ENCODE assay signal across 9 cellular contexts in the genomic region with DNA sequence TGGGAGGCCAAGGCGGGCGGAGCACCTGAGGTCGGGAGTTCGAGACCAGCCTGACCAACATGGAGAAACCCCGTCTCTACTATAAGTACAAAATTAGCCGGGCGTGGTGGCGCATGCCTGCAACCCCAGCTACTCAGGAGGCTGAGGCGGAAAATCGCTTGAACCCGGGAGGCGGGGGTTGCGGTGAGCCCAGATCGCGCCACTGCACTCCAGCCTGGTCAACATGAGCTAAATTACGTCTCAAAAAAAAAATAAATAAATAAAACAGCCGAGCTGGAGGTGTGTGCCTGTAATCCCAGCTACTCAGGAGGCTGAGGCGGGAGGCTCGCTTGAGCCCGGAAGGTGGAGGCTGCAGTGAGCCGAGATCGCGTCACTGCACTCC. TPM values are rescaled to one million over a fixed set of nuclear protein-coding genes. Genes with fewer than 3 reads are reported as not detected.
DNase-seq lines count a peak whose midpoint lies in the region; ATAC-seq and TF ChIP-seq lines count a peak whose summit lies in the region.
"Not testable (repeated sequence)": the region's sequence is repeated elsewhere in the genome, so short reads cannot be mapped to it uniquely, and the experiment has no call there.
"Had no signal": no experiment of that assay in that cellular context is flagged by ENCODE, and none has a peak within 500 bp of the region (broad histone marks: within the 10 kb centered on the region; RNA-seq: fewer than 3 reads in every experiment).

No MANE protein-coding gene starts in this region.

- peaks cover 12% of the 10 kb centered on the region for H3K36me3 Mint-ChIP-seq in activated T-helper 17 cell treated with anti-CD3 and anti-CD28 coated beads, Interleukin-2, amount 50 U/mL, for 72 hours (ENCODE audit: low read depth)

- not testable (repeated sequence) for H3K27me3 ChIP-seq in PC-9 (ENCODE audit: insufficient read depth, low read depth); left ventricle myocardium inferior (ENCODE audit: low read depth); gastrocnemius medialis; uterus

- CTCF ChIA-PET in PC-9 (lab: Charles Lee), result interaction anchor here (0.6 to 1.8 kb wide), 11 partner anchors 37 to 1241 kb away, joined by 4 to 47 read pairs (median 6); no protein-coding TSS in a partner anchor

- not testable (repeated sequence) for ATAC-seq in activated T-helper 17 cell treated with anti-CD3 and anti-CD28 coated beads, Interleukin-2, amount 50 U/mL, for 72 hours (replicated peaks)
- ATAC-seq in mucosa of descending colon (peak; percentile 14), gastrocnemius medialis (peak in 1 of 2 donors; percentile 18)

- H2AFZ ChIP-seq in PC-9, result peak overlapping the region; percentile 81

- H3K27ac Mint-ChIP-seq in activated T-helper 17 cell treated with anti-CD3 and anti-CD28 coated beads, Interleukin-2, amount 50 U/mL, for 72 hours, result peak overlapping the region; percentile 89

- H3K4me3 Mint-ChIP-seq in activated T-helper 17 cell treated with anti-CD3 and anti-CD28 coated beads, Interleukin-2, amount 50 U/mL, for 72 hours, result peak overlapping the region; percentile 84

- BruUV-seq in PC-9 (replicated peaks; lab: Mats Ljungman, UMichigan), result TSS peak; percentile 64

- H3K4me1 ChIP-seq in PC-9 (replicated peaks; ENCODE audit: insufficient read depth); left ventricle myocardium inferior; mucosa of descending colon (ENCODE audit: low read depth); uterus: not testable (repeated sequence)
- H3K4me1 ChIP-seq in gastrocnemius medialis, result peaks cover 9 to 15% of the 10 kb centered on the region in 2 donors

- H3K27me3 Mint-ChIP-seq in activated T-helper 17 cell treated with anti-CD3 and anti-CD28 coated beads, Interleukin-2, amount 50 U/mL, for 72 hours, result not testable (repeated sequence)

- POLR2A ChIA-PET in PC-9 (lab: Charles Lee; ENCODE audit: unreplicated experiment), result interaction anchor here (0.6 to 1.6 kb wide), 5 partner anchors 22 to 270 kb away, joined by 3 to 13 read pairs (median 4); no protein-coding TSS in a partner anchor

- not testable (repeated sequence) for H3K9me3 Mint-ChIP-seq in activated T-helper 17 cell treated with anti-CD3 and anti-CD28 coated beads, Interleukin-2, amount 50 U/mL, for 72 hours

- H3K4me3 ChIP-seq in GM12875 (ENCODE audit: low read depth, low read length), result peak overlapping the region; percentile 68
- peak overlapping the region; percentile 83 for H3K4me3 ChIP-seq in PC-9
- peak overlapping the region; percentile 73 for H3K4me3 ChIP-seq in left ventricle myocardium inferior
- peak overlapping the region; percentile 22 for H3K4me3 ChIP-seq in mucosa of descending colon
- peak overlapping the region; percentile 72 to 77 (median 74) for H3K4me3 ChIP-seq in gastrocnemius medialis
- peak overlapping the region; percentile 40 to 48 for H3K4me3 ChIP-seq in uterus

- intact Hi-C loops in PC-9 (cut with micrococcal nuclease; ENCODE audit: unreplicated experiment), result loop anchor here (1.0 to 10.0 kb wide), 5 partner anchors 70 to 558 kb away; a partner anchor contains a TSS
- intact Hi-C loops in left ventricle myocardium inferior (cut with micrococcal nuclease); mucosa of descending colon (cut with DNase I, micrococcal nuclease): not testable (repeated sequence)
- intact Hi-C loops in gastrocnemius medialis (cut with DNase I; ENCODE audit: low total_unique reads), result loop anchor here (1.0 to 10.0 kb wide), 5 partner anchors 70 to 538 kb away; a partner anchor contains a TSS
- intact Hi-C loops in uterus (cut with DNase I; ENCODE audit: low total_unique reads), result loop anchor here (10.0 kb wide), 1 partner anchor 268 kb away; no protein-coding TSS in a partner anchor

- not testable (repeated sequence) for H3K36me3 ChIP-seq in PC-9 (ENCODE audit: low read depth); left ventricle myocardium inferior; mucosa of descending colon (ENCODE audit: low read depth); gastrocnemius medialis; uterus

- not testable (repeated sequence) for TF ChIP-seq POLR2A in gastrocnemius medialis (IDR thresholded peaks at IDR 0.05); uterus (IDR thresholded peaks at IDR 0.05)

- H3K9me2 ChIP-seq in PC-9 (ENCODE audit: insufficient read depth), result not testable (repeated sequence)

- peaks cover 29% of the 10 kb centered on the region; the same call in 1 of the 2 replicates for H3F3A ChIP-seq in PC-9 (ENCODE audit: insufficient read depth, low read depth)

- in situ Hi-C loops in gastrocnemius medialis (cut with MboI; ENCODE audit: low sequenced_read_pairs in 4 of 4), result loop anchor here in 3 of 4 donors (5.0 to 25.0 kb wide), 3 partner anchors 48 to 141 kb away; a partner anchor contains a TSS

- H3K79me2 ChIP-seq in PC-9 (ENCODE audit: low read depth), result not testable (repeated sequence)

- not testable (repeated sequence) for TF ChIP-seq CTCF in GM12875 (IDR thresholded peaks at IDR 0.05; ENCODE audit: borderline replicate concordance, insufficient read depth, low read depth, low read length); PC-9 (conservative IDR thresholded peaks at IDR 0.05); left ventricle myocardium inferior (IDR thresholded peaks at IDR 0.05; ENCODE audit: borderline replicate concordance); mucosa of descending colon (IDR thresholded peaks at IDR 0.05); gastrocnemius medialis (IDR thresholded peaks at IDR 0.05 in 4 of 5, conservative IDR thresholded peaks at IDR 0.05 in 1 of 5); uterus (IDR thresholded peaks at IDR 0.05)

- H3K4me2 ChIP-seq in PC-9, result peak overlapping the region; percentile 54

- not testable (repeated sequence) for H3K9me3 ChIP-seq in PC-9 (ENCODE audit: insufficient read depth, low read depth); left ventricle myocardium inferior (replicated peaks); mucosa of descending colon; gastrocnemius medialis; uterus

- H3K27ac ChIP-seq in PC-9, result peak overlapping the region; percentile 61
- peak overlapping the region; percentile 85 for H3K27ac ChIP-seq in cingulate gyrus (ENCODE audit: low read depth, low read length)
- peak overlapping the region; percentile 93 for H3K27ac ChIP-seq in left ventricle myocardium inferior (replicated peaks)
- peak overlapping the region; percentile 94 to 96 (median 96) for H3K27ac ChIP-seq in gastrocnemius medialis
- peak overlapping the region; percentile 88 to 89 for H3K27ac ChIP-seq in uterus

- DNase-seq in PC-9, left ventricle myocardium inferior, gastrocnemius medialis, uterus: not testable (repeated sequence)
- DNase-seq in mucosa of descending colon, result peak in 2 of 3 donors; percentile 42 to 65

- H4K20me1 ChIP-seq in PC-9 (ENCODE audit: insufficient read depth), result not testable (repeated sequence)

- H3K4me1 Mint-ChIP-seq in activated T-helper 17 cell treated with anti-CD3 and anti-CD28 coated beads, Interleukin-2, amount 50 U/mL, for 72 hours, result not testable (repeated sequence)

RNA-seq across cellular contexts. Expression of a gene that starts 11.1 kb away (rescaled TPM):
- total RNA-seq in PC-9 (2021) (not detected in 2 replicates), left ventricle myocardium inferior (445 TPM), mucosa of descending colon (1 to 10 TPM in 1 of 3 donors, under 1 TPM in 2; 0.35 to 1.2 (median 0.41) TPM), gastrocnemius medialis (100 to 1,000 TPM; 184 to 519 (median 364) TPM), uterus (10 to 100 TPM in 1 of 4 donors, 1 to 10 TPM in 2, under 1 TPM in 1; 0.29 to 10.1 (median 7.6) TPM)
- total RNA-seq in activated T-helper 17 cell treated with anti-CD3 and anti-CD28 coated beads, Interleukin-2, amount 50 U/mL, for 72 hours, result not detected
- total RNA-seq: Daoy had no signal

RNA-seq across cellular contexts. Expression of a gene that starts 19.8 kb away (rescaled TPM):
- 25.0 and 34.8 TPM in 2 replicates for total RNA-seq in PC-9 (2021)
- 10 to 100 TPM; 14.5 to 27.2 TPM for total RNA-seq in activated T-helper 17 cell treated with anti-CD3 and anti-CD28 coated beads, Interleukin-2, amount 50 U/mL, for 72 hours
- 2.6 TPM for total RNA-seq in left ventricle myocardium inferior
- total RNA-seq in mucosa of descending colon, result 10 to 100 TPM in 2 of 3 donors, 1 to 10 TPM in 1; 10.0 to 12.2 (median 12.1) TPM
- 1 to 10 TPM; 3.2 to 5.0 (median 4.1) TPM for total RNA-seq in gastrocnemius medialis
- total RNA-seq in uterus, result 10 to 100 TPM in 2 of 4 donors, 1 to 10 TPM in 2; 2.1 to 18.7 (median 8.2) TPM

Comparison
In these comparisons a context has a peak if more than half of its experiments do, and no peak if none do; other contexts are left out.
1. H3K4me3 ChIP-seq: peak in every context shown above with its lines; median percentile 83 in PC-9; 74 in gastrocnemius medialis; 73 in left ventricle myocardium inferior; 68 in GM12875; 44 in uterus; 22 in mucosa of descending colon.
2. RNA of a gene that starts 11.1 kb away (total RNA-seq): 184 to 519 TPM in gastrocnemius medialis and 445 TPM in left ventricle myocardium inferior (single experiment); 0.29 to 10.1 TPM in uterus, 0.35 to 1.2 TPM in mucosa of descending colon, not detected in activated T-helper 17 cell treated with anti-CD3 and anti-CD28 coated beads, Interleukin-2, amount 50 U/mL, for 72 hours and not detected in PC-9; every median in the first group is over 10 times any median in the second.
3. Peak in every context shown above with its lines, with median percentiles within 50 percentile points of each other: H3K27ac ChIP-seq.